ENCODE assay signal across 24 cellular contexts in the genomic region with DNA sequence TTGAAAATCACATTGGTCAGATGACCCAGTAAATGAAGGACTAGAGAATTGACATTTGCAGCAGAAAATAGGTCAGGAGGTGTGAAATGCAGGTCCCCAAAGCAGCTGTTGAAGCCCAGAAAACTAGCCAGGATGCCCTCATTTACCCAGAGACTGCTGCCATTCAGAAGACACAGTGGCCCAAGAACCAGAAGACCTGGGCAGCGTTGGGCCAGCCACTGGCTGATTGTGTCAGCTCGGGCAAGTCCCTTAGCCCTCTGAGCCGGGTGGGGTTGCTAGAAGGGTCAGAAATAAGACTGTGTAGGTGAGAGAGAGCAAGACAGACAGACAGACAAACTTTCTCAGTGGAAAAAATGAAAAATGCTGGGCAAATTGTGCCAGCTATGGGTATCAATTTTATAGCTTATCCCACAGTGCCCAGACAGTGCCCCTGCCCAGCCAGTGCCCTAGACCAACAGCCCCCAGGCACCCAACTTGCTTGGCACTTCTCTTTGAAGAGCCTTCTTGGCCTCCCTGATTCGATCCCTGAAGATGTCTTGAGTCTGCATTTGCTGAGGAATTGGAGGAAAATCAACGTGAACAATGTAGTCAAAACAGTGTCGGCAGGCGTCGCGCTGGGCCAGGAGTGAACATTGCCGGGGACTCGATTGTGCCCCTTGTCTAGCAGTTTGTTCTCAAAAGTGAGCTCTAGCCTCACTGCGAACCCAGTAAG.
"Had no signal": no experiment of that assay in that cellular context is flagged by ENCODE, and none has a peak within 500 bp of the region (broad histone marks: within the 10 kb centered on the region; RNA-seq: fewer than 3 reads in every experiment).

No MANE protein-coding gene starts in this region.

- H3K9me3 Mint-ChIP-seq: activated naive CD4-positive, alpha-beta T cell treated with anti-CD3 and anti-CD28 coated beads, Interleukin-2, amount 50 U/mL, for 72 hours; central memory CD8-positive, alpha-beta T cell; dendritic cell treated with granulocyte-macrophage colony-stimulating factor and Interleukin-4, amounts not matched to agents 40 ng/mL and 50 ng/mL, for 4 days; stimulated activated effector memory CD8-positive, alpha-beta T cell treated with anti-CD3 and anti-CD28 coated beads, Interleukin-12 subunit alpha, Interleukin-12 subunit beta, amount 100 ng/mL, for 72 hours had no signal

- H3K27ac ChIP-seq: adrenal gland, brain microvascular endothelial cell, esophagus squamous epithelium, foreskin keratinocyte, lower lobe of right lung, ovary, right lobe of liver, stomach, uterus, VCaP had no signal

- H3K9me3 ChIP-seq: adrenal gland, esophagus squamous epithelium, lower lobe of right lung, ovary, right lobe of liver, uterus had no signal

- ATAC-seq: activated naive CD4-positive, alpha-beta T cell treated with anti-CD3 and anti-CD28 coated beads, Interleukin-2, amount 50 U/mL, for 72 hours; foreskin keratinocyte; left colon; lower lobe of right lung; right lobe of liver; stimulated activated effector memory CD8-positive, alpha-beta T cell treated with anti-CD3 and anti-CD28 coated beads, Interleukin-12 subunit alpha, Interleukin-12 subunit beta, amount 100 ng/mL, for 72 hours had no signal

- H3K27me3 ChIP-seq: adrenal gland, brain microvascular endothelial cell, esophagus squamous epithelium, ovary, right lobe of liver, stomach, uterus had no signal

- H3K4me3 Mint-ChIP-seq: central memory CD8-positive, alpha-beta T cell; dendritic cell treated with granulocyte-macrophage colony-stimulating factor and Interleukin-4, amounts not matched to agents 40 ng/mL and 50 ng/mL, for 4 days; stimulated activated effector memory CD8-positive, alpha-beta T cell treated with anti-CD3 and anti-CD28 coated beads, Interleukin-12 subunit alpha, Interleukin-12 subunit beta, amount 100 ng/mL, for 72 hours had no signal

- H3K36me3 ChIP-seq: adrenal gland, brain microvascular endothelial cell, esophagus squamous epithelium, lower lobe of right lung, ovary, right lobe of liver, stomach, uterus had no signal

- H3K4me3 ChIP-seq: adrenal gland, esophagus squamous epithelium, lower lobe of right lung, ovary, right lobe of liver, stomach, uterus had no signal

- H3K4me1 Mint-ChIP-seq: central memory CD8-positive, alpha-beta T cell; stimulated activated effector memory CD8-positive, alpha-beta T cell treated with anti-CD3 and anti-CD28 coated beads, Interleukin-12 subunit alpha, Interleukin-12 subunit beta, amount 100 ng/mL, for 72 hours had no signal

- H3K36me3 Mint-ChIP-seq: activated naive CD4-positive, alpha-beta T cell treated with anti-CD3 and anti-CD28 coated beads, Interleukin-2, amount 50 U/mL, for 72 hours; stimulated activated effector memory CD8-positive, alpha-beta T cell treated with anti-CD3 and anti-CD28 coated beads, Interleukin-12 subunit alpha, Interleukin-12 subunit beta, amount 100 ng/mL, for 72 hours had no signal

- DNase-seq: activated CD4-positive, alpha-beta T cell treated with anti-CD3 and anti-CD28 coated beads for 1 hour; activated gamma-delta T cell treated with Interleukin-2 at 50 U/mL for 16 hours; effector memory CD4-positive, alpha-beta T cell; esophagus squamous epithelium; foreskin keratinocyte; hippocampal formation; left colon; lower lobe of right lung; midbrain; ovary; right lobe of liver; small intestine; stimulated activated CD4-positive, alpha-beta T cell treated with anti-CD3 and anti-CD28 coated beads, Interleukin-4, amount 100 ng/mL, for 24 hours; stomach; SW 1271; T-helper 2 cell; uterus had no signal

- H3K4me1 ChIP-seq: adrenal gland, esophagus squamous epithelium, foreskin keratinocyte, lower lobe of right lung, right lobe of liver, stomach, uterus had no signal

- H3K27ac Mint-ChIP-seq: activated naive CD4-positive, alpha-beta T cell treated with anti-CD3 and anti-CD28 coated beads, Interleukin-2, amount 50 U/mL, for 72 hours; dendritic cell treated with granulocyte-macrophage colony-stimulating factor and Interleukin-4, amounts not matched to agents 40 ng/mL and 50 ng/mL, for 4 days; stimulated activated effector memory CD8-positive, alpha-beta T cell treated with anti-CD3 and anti-CD28 coated beads, Interleukin-12 subunit alpha, Interleukin-12 subunit beta, amount 100 ng/mL, for 72 hours had no signal
